Comparison of ENCODE assay signal across 1 cellular context in the genomic region with DNA sequence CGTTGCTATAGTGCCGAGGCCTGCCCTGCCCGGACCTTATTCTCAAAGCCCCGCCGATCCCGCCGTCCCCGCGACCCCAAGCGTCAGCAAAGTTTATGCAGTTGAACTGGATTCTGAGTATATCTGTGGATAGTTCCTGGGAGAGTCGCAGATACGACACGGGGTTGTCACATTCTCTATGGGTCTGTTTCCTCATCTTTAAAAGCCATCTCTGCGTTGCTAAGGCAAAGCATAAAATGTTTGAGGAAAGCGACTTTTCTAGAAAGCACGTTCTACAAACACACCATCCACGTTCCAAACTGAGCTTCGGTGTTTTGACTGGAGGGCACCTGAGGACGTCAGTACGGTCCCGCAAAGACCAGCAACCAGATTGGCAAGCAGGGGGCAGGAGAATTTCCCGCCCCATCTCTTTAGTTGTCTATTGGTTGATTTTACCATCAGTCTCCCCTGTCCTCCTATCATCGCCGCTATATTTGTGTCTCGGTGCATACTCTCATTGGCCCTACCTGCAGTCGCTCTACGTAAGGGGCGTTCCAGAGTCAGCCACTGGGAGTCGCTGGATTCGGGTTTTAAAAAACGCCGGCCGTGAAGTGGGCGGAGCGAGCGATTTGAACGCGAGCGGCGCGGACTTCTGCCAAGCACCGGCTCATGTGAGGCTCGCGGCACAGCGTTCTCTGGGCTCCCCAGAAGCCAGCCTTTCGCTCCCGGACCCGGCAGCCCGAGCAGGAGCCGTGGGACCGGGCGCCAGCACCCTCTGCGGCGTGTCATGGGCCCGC.
TF ChIP-seq lines count a peak whose summit lies in the region.

CENPA (plus strand) TSS at position 626 of the 776 bp plus-strand sequence; CDS start at position 767, 141 bp downstream.

TF ChIP-seq in H1, 55 proteins besides CTCF, POLR2A, EP300 and RAD21 (continued from another document):
- TF ChIP-seq ATF2 (IDR thresholded peaks at IDR 0.05; ENCODE audit: low read length) (peak; percentile 20; the same call in 1 of the 2 replicates), CBX8 (IDR thresholded peaks at IDR 0.05; ENCODE audit: borderline replicate concordance, low read depth, low read length) (no peak), GABPA (IDR thresholded peaks at IDR 0.05; ENCODE audit: borderline replicate concordance, insufficient read depth, low read length) (no peak), SAP30 (IDR thresholded peaks at IDR 0.05; ENCODE audit: insufficient read depth, insufficient replicate concordance, low read length) (peak; percentile 43), SP2 (IDR thresholded peaks at IDR 0.05; ENCODE audit: low read length) (peak; percentile 98), RBBP5 (IDR thresholded peaks at IDR 0.05; ENCODE audit: borderline replicate concordance, low read depth, low read length) (peak; percentile 48; the same call in 1 of the 2 replicates), ZNF274 (IDR thresholded peaks at IDR 0.05; ENCODE audit: borderline replicate concordance, extremely low read depth, low read length) (no peak), SP4 (IDR thresholded peaks at IDR 0.05; ENCODE audit: low read length) (peak; percentile 91), CHD2 (IDR thresholded peaks at IDR 0.05; ENCODE audit: low read length) (peak; percentile 96), PHF8 (conservative IDR thresholded peaks at IDR 0.05; ENCODE audit: low read depth, low read length) (peak; percentile 55; the same call in 1 of the 2 replicates), TEAD4 (IDR thresholded peaks at IDR 0.05; ENCODE audit: low read depth, low read length) (0 out of 2 replicates have a peak, but pooled peaks have one; percentile 27), CBX5 (IDR thresholded peaks at IDR 0.05; ENCODE audit: low read depth, low read length) (no peak), TBP (IDR thresholded peaks at IDR 0.05; ENCODE audit: low read depth, low read length) (0 out of 2 replicates have a peak, but pooled peaks have one; percentile 69), CEBPB (IDR thresholded peaks at IDR 0.05; ENCODE audit: low read depth, low read length) (no peak), MAX (IDR thresholded peaks at IDR 0.05) (peak; percentile 95), E2F6 (IDR thresholded peaks at IDR 0.05) (peak; percentile 99), FOSL1 (IDR thresholded peaks at IDR 0.05; ENCODE audit: insufficient read depth, low read depth, low read length) (no peak), TAF7 (optimal IDR thresholded peaks at IDR 0.05; ENCODE audit: borderline replicate concordance, low read depth, low read length) (peak; percentile 66), POLR2AphosphoS5 (IDR thresholded peaks at IDR 0.05; ENCODE audit: low read depth, low read length) (peak; percentile 40; the same call in 1 of the 2 replicates), CHD7 (IDR thresholded peaks at IDR 0.05; ENCODE audit: insufficient replicate concordance, low read length) (no peak), ASH2L (IDR thresholded peaks at IDR 0.05; ENCODE audit: low read length) (peak; percentile 15), SP1 (IDR thresholded peaks at IDR 0.05; ENCODE audit: low read depth, low read length) (peak; percentile 100), SIN3A (conservative IDR thresholded peaks at IDR 0.05 in 1 of 2, IDR thresholded peaks at IDR 0.05 in 1 of 2; ENCODE audit: low read depth in 1 of 2, low read length in 2 of 2) (peak in 1 of 2 experiments; percentile 73; a peak in 1 of 4 replicates)
- TF ChIP-seq, protein P1, sequence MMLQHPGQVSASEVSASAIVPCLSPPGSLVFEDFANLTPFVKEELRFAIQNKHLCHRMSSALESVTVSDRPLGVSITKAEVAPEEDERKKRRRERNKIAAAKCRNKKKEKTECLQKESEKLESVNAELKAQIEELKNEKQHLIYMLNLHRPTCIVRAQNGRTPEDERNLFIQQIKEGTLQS (IDR thresholded peaks at IDR 0.05; ENCODE audit: insufficient read depth, low read depth, low read length), result no peak
